Comparison of ENCODE assay signal across 19 cellular contexts in the genomic region with DNA sequence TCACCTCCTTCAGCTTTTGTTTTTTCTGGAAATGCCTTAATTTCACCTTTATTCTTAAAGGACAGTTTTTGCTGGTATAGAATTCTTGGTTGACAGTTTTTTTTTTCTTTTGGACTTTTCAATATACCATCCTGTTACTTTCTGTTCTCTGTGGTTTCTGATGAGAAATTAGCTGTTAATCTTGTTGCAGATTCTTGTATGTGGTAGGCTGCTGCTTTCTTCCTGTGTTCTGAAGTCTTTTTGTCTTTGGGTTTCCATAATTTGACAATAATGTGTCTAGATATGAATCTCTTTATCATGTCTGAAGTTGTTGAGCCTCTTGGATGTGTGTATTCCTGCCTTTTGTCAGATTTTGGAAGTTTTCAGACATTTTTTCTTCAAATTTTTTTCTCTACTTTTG. TPM values are rescaled to one million over a fixed set of nuclear protein-coding genes. Genes with fewer than 3 reads are reported as not detected.
DNase-seq lines count a peak whose midpoint lies in the region; ATAC-seq and TF ChIP-seq lines count a peak whose summit lies in the region.
"Had no signal": no experiment of that assay in that cellular context is flagged by ENCODE, and none has a peak within 500 bp of the region (broad histone marks: within the 10 kb centered on the region; RNA-seq: fewer than 3 reads in every experiment).

No MANE protein-coding gene starts in this region.

- TF ChIP-seq CTCF in endothelial cell (IDR thresholded peaks at IDR 0.05; ENCODE audit: unreplicated experiment) (no peak), liver (IDR thresholded peaks at IDR 0.05; ENCODE audit: low read depth, low read length, missing input control) (no peak)

- peaks cover 87% of the 10 kb centered on the region for H3K36me3 Mint-ChIP-seq in activated naive CD4-positive, alpha-beta T cell treated with anti-CD3 and anti-CD28 coated beads for 36 hours (ENCODE audit: low read depth)
- peaks cover 75 to 90% of the 10 kb centered on the region in 2 donors for H3K36me3 Mint-ChIP-seq in activated naive CD4-positive, alpha-beta T cell treated with anti-CD3 and anti-CD28 coated beads, Interleukin-2, amount 50 U/mL, for 72 hours
- H3K36me3 Mint-ChIP-seq in endothelial cell (ENCODE audit: low read depth, unreplicated experiment): peaks cover 81% of the 10 kb centered on the region

- no peak overlapping the region for H3K27ac ChIP-seq in liver (ENCODE audit: low read depth in 1 of 2, low read length in 2 of 2)
- H3K27ac ChIP-seq: 22Rv1, BLaER1, C4-2B had no signal

- no peaks in the 10 kb centered on the region for H3K4me1 Mint-ChIP-seq in activated naive CD4-positive, alpha-beta T cell treated with anti-CD3 and anti-CD28 coated beads for 36 hours (ENCODE audit: low read depth)
- no peaks in the 10 kb centered on the region for H3K4me1 Mint-ChIP-seq in endothelial cell (ENCODE audit: unreplicated experiment)
- H3K4me1 Mint-ChIP-seq: B cell; CD4-positive, CD25-positive, alpha-beta regulatory T cell; GM23338; H9 had no signal

- H3K27me3 ChIP-seq in adipocyte (replicated peaks; ENCODE audit: control insufficient read depth, insufficient read depth, low read length) (no peaks in the 10 kb centered on the region), liver (ENCODE audit: control insufficient read depth in 4 of 4, insufficient read depth in 4 of 4, low read length in 3 of 4) (no peaks in the 10 kb centered on the region)
- H3K27me3 ChIP-seq: BLaER1 had no signal

- CTCF ChIA-PET in activated naive CD4-positive, alpha-beta T cell treated with anti-CD3 and anti-CD28 coated beads for 36 hours (lab: Charles Lee): interaction anchor here (0.6 kb wide), 1 partner anchor 136 kb away, joined by 3 read pairs; no protein-coding TSS in a partner anchor

- TF ChIP-seq RAD21 in liver (IDR thresholded peaks at IDR 0.05): no peak

- H3K9me3 ChIP-seq in adipocyte (ENCODE audit: control insufficient read depth, low read length) (peaks cover 95% of the 10 kb centered on the region), liver (ENCODE audit: control insufficient read depth in 4 of 4, low read length in 3 of 4) (peaks cover 33 to 83% (median 60%) of the 10 kb centered on the region in 4 donors)

- H3K4me1 ChIP-seq in adipocyte (ENCODE audit: control insufficient read depth, insufficient read depth, low read length): no peaks in the 10 kb centered on the region
- no peaks in the 10 kb centered on the region for H3K4me1 ChIP-seq in liver (ENCODE audit: control insufficient read depth in 4 of 4, insufficient read depth in 4 of 4, low read length in 3 of 4)
- H3K4me1 ChIP-seq: BLaER1, Caco-2 had no signal

- H3K4me3 ChIP-seq in adipocyte (ENCODE audit: low read length): peak overlapping the region; percentile 50
- H3K4me3 ChIP-seq in liver (ENCODE audit: low read depth in 1 of 3, low read length in 3 of 3): peak overlapping the region in 2 of 3 donors; percentile 42 to 72
- H3K4me3 ChIP-seq: GM23338 had no signal

- H3K4me3 Mint-ChIP-seq in activated naive CD4-positive, alpha-beta T cell treated with anti-CD3 and anti-CD28 coated beads for 36 hours: no peak overlapping the region
- peak overlapping the region; percentile 24 for H3K4me3 Mint-ChIP-seq in endothelial cell (ENCODE audit: unreplicated experiment)
- H3K4me3 Mint-ChIP-seq: B cell; CD4-positive, CD25-positive, alpha-beta regulatory T cell; CD8-positive, alpha-beta T cell; GM23338; H9 had no signal

- no peaks in the 10 kb centered on the region for H3K27me3 Mint-ChIP-seq in activated naive CD4-positive, alpha-beta T cell treated with anti-CD3 and anti-CD28 coated beads for 36 hours (ENCODE audit: low read depth)
- H3K27me3 Mint-ChIP-seq in endothelial cell (ENCODE audit: unreplicated experiment): peaks cover 5% of the 10 kb centered on the region
- H3K27me3 Mint-ChIP-seq: B cell; CD4-positive, CD25-positive, alpha-beta regulatory T cell had no signal

- H3K9me3 Mint-ChIP-seq in activated naive CD4-positive, alpha-beta T cell treated with anti-CD3 and anti-CD28 coated beads for 36 hours: peaks cover 57% of the 10 kb centered on the region
- H3K9me3 Mint-ChIP-seq in activated naive CD4-positive, alpha-beta T cell treated with anti-CD3 and anti-CD28 coated beads, Interleukin-2, amount 50 U/mL, for 72 hours: peaks cover 36 to 49% of the 10 kb centered on the region in 2 donors
- peaks cover 40% of the 10 kb centered on the region for H3K9me3 Mint-ChIP-seq in endothelial cell (ENCODE audit: unreplicated experiment)

- no peak for DNase-seq in activated naive CD4-positive, alpha-beta T cell treated with anti-CD3 and anti-CD28 coated beads for 36 hours
- no peak for DNase-seq in activated naive CD4-positive, alpha-beta T cell treated with anti-CD3 and anti-CD28 coated beads, Interleukin-2, amount 50 U/mL, for 72 hours (ENCODE audit: low spot score in 2 of 2)
- DNase-seq in adipocyte (ENCODE audit: low read depth) (no peak), endothelial cell (ENCODE audit: low spot score) (no peak), NOMO-1 treated with DMSO at 0.1 percent for 48 hours (lab: John Stamatoyannopoulos, UW; ENCODE audit: unreplicated experiment) (no peak), LoVo (ENCODE audit: low spot score) (no peak), HCEC 1CT (no peak)
- DNase-seq: Caco-2; CD4-positive, CD25-positive, alpha-beta regulatory T cell; CD8-positive, alpha-beta T cell; DMS153; DND-41; H9 had no signal

- intact Hi-C loops in activated naive CD4-positive, alpha-beta T cell treated with anti-CD3 and anti-CD28 coated beads for 36 hours (cut with micrococcal nuclease): no loop called here

- peak overlapping the region; percentile 5 for H3K27ac Mint-ChIP-seq in activated naive CD4-positive, alpha-beta T cell treated with anti-CD3 and anti-CD28 coated beads for 36 hours
- no peak overlapping the region for H3K27ac Mint-ChIP-seq in activated naive CD4-positive, alpha-beta T cell treated with anti-CD3 and anti-CD28 coated beads, Interleukin-2, amount 50 U/mL, for 72 hours
- H3K27ac Mint-ChIP-seq in endothelial cell (ENCODE audit: unreplicated experiment): no peak overlapping the region
- H3K27ac Mint-ChIP-seq: B cell; CD4-positive, CD25-positive, alpha-beta regulatory T cell; CD8-positive, alpha-beta T cell; GM23338; H9 had no signal

- H3K9ac ChIP-seq in adipocyte (ENCODE audit: low read length): no peak overlapping the region
- H3K9ac ChIP-seq in liver (ENCODE audit: low read depth in 1 of 2, low read length in 2 of 2): no peak overlapping the region
- H3K9ac ChIP-seq: BLaER1 had no signal

- H3K36me3 ChIP-seq in adipocyte (ENCODE audit: control insufficient read depth, insufficient read depth, low read length, severe bottlenecking): peaks cover 96% of the 10 kb centered on the region
- peaks cover 15 to 84% (median 83%) of the 10 kb centered on the region in 4 donors for H3K36me3 ChIP-seq in liver (ENCODE audit: control insufficient read depth in 4 of 4, insufficient read depth in 3 of 4, low read depth in 1 of 4, low read length in 3 of 4)

- no peak for ATAC-seq in activated naive CD4-positive, alpha-beta T cell treated with anti-CD3 and anti-CD28 coated beads, Interleukin-2, amount 50 U/mL, for 72 hours
- ATAC-seq: CD8-positive, alpha-beta T cell; GM23338 had no signal

TF ChIP-seq in liver, 16 proteins besides CTCF, POLR2A, EP300 and RAD21 (continues in another document):
- TF ChIP-seq GABPA (IDR thresholded peaks at IDR 0.05 in 1 of 2, conservative IDR thresholded peaks at IDR 0.05 in 1 of 2) (no peak), HNF4A (conservative IDR thresholded peaks at IDR 0.05) (no peak), HNF4G (IDR thresholded peaks at IDR 0.05) (no peak), SP1 (IDR thresholded peaks at IDR 0.05) (no peak), JUND (IDR thresholded peaks at IDR 0.05) (no peak), EGR1 (IDR thresholded peaks at IDR 0.05; ENCODE audit: low read depth in 2 of 2) (no peak), FOXA1 (IDR thresholded peaks at IDR 0.05) (no peak)
- TF ChIP-seq, protein P1, sequence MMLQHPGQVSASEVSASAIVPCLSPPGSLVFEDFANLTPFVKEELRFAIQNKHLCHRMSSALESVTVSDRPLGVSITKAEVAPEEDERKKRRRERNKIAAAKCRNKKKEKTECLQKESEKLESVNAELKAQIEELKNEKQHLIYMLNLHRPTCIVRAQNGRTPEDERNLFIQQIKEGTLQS (IDR thresholded peaks at IDR 0.05): no peak

RNA-seq across cellular contexts. Expression of gene ZNF283, which starts 12.0 kb away (rescaled TPM):
- 1 to 10 TPM; 6.8 to 7.7 TPM for total RNA-seq in activated naive CD4-positive, alpha-beta T cell treated with anti-CD3 and anti-CD28 coated beads for 36 hours
- 10 to 100 TPM in 1 of 2 donors, 1 to 10 TPM in 1; 7.7 to 12.0 TPM for total RNA-seq in activated naive CD4-positive, alpha-beta T cell treated with anti-CD3 and anti-CD28 coated beads, Interleukin-2, amount 50 U/mL, for 72 hours
- total RNA-seq in endothelial cell (ENCODE audit: unreplicated experiment): 9.3 TPM
- total RNA-seq in liver: 1 to 10 TPM; 4.9 to 6.4 TPM
- under 1 TPM; 0.65 to 0.99 TPM for polyA plus RNA-seq in liver

RNA-seq across cellular contexts. Expression of gene LYPD5, which starts 36.9 kb away (rescaled TPM):
- 1 to 10 TPM; 1.3 to 2.0 TPM for total RNA-seq in activated naive CD4-positive, alpha-beta T cell treated with anti-CD3 and anti-CD28 coated beads for 36 hours
- total RNA-seq in activated naive CD4-positive, alpha-beta T cell treated with anti-CD3 and anti-CD28 coated beads, Interleukin-2, amount 50 U/mL, for 72 hours: 1 to 10 TPM in 1 of 2 donors, under 1 TPM in 1; 0.97 to 3.8 TPM
- total RNA-seq in endothelial cell (ENCODE audit: unreplicated experiment) (not detected), liver (under 1 TPM; 0.08 to 0.14 TPM)
- under 1 TPM in 1 of 2 donors, not detected in 1; 0.13 TPM for polyA plus RNA-seq in liver
- total RNA-seq: B cell; CD4-positive, CD25-positive, alpha-beta regulatory T cell; CD8-positive, alpha-beta T cell had no signal

RNA-seq across cellular contexts. Expression of gene ZNF404, which starts 44.6 kb away (rescaled TPM):
- 1 to 10 TPM; 1.2 to 1.3 TPM for total RNA-seq in activated naive CD4-positive, alpha-beta T cell treated with anti-CD3 and anti-CD28 coated beads for 36 hours
- total RNA-seq in activated naive CD4-positive, alpha-beta T cell treated with anti-CD3 and anti-CD28 coated beads, Interleukin-2, amount 50 U/mL, for 72 hours: 1 to 10 TPM in 1 of 2 donors, under 1 TPM in 1; 0.73 to 2.7 TPM
- total RNA-seq in endothelial cell (ENCODE audit: unreplicated experiment): 3.7 TPM
- under 1 TPM; 0.33 TPM for total RNA-seq in liver
- polyA plus RNA-seq in liver: under 1 TPM; 0.21 to 0.31 TPM

RNA-seq across cellular contexts. Expression of gene KCNN4, which starts 58.4 kb away (rescaled TPM):
- total RNA-seq in activated naive CD4-positive, alpha-beta T cell treated with anti-CD3 and anti-CD28 coated beads for 36 hours: 10 to 100 TPM; 68.4 to 73.7 TPM
- total RNA-seq in activated naive CD4-positive, alpha-beta T cell treated with anti-CD3 and anti-CD28 coated beads, Interleukin-2, amount 50 U/mL, for 72 hours: 100 to 1,000 TPM; 110 to 145 TPM
- total RNA-seq in endothelial cell (ENCODE audit: unreplicated experiment) (0.28 TPM), liver (10 to 100 TPM in 1 of 2 donors, under 1 TPM in 1; 0.25 to 30.3 TPM)
- polyA plus RNA-seq in liver: under 1 TPM; 0.14 to 0.76 TPM
